ENCODE assay signal across 23 cellular contexts in genomic region chr17:76972046-76972641, GRCh38.
DNase-seq lines count a peak whose midpoint lies in the region; FAIRE-seq and TF ChIP-seq lines count a peak whose summit lies in the region.
"Had no signal": no experiment of that assay in that cellular context is flagged by ENCODE, and none has a peak within 500 bp of the region (broad histone marks: within the 10 kb centered on the region; RNA-seq: fewer than 3 reads in every experiment).

No MANE protein-coding gene starts in this region.

- H4K8ac ChIP-seq in H1 (ENCODE audit: extremely low read depth, insufficient read depth, low read length) (peak overlapping the region; percentile 4; the same call in 1 of the 2 replicates), neuronal stem cell (ENCODE audit: low read depth, low read length) (no peak overlapping the region)

- no peak overlapping the region for H3K4me3 ChIP-seq in Loucy (ENCODE audit: low read length, poor library complexity, severe bottlenecking)
- H3K4me3 ChIP-seq in H1 (ENCODE audit: extremely low read depth in 1 of 4, insufficient read depth in 2 of 4, low read depth in 3 of 4, low read length in 4 of 4) = no peak overlapping the region
- H3K4me3 ChIP-seq in neuronal stem cell (ENCODE audit: low read length in 2 of 2) = no peak overlapping the region
- H3K4me3 ChIP-seq in esophagus squamous epithelium = no peak overlapping the region
- H3K4me3 ChIP-seq: K562 had no signal

- no peak for TF ChIP-seq EP300 in H1 (IDR thresholded peaks at IDR 0.05; ENCODE audit: borderline replicate concordance in 1 of 2, low read depth in 2 of 2, low read length in 2 of 2)

- TF ChIP-seq CTCF in Loucy (conservative IDR thresholded peaks at IDR 0.05; ENCODE audit: low read length) (no peak), H1 (IDR thresholded peaks at IDR 0.05; ENCODE audit: control extremely low read depth in 1 of 3, insufficient read depth in 1 of 3, low read depth in 1 of 3, low read length in 3 of 3) (no peak), esophagus squamous epithelium (IDR thresholded peaks at IDR 0.05) (no peak)

- H3K27me3 ChIP-seq in Loucy (ENCODE audit: insufficient read depth, low read length, poor library complexity, severe bottlenecking) = no peaks in the 10 kb centered on the region
- no peaks in the 10 kb centered on the region for H3K27me3 ChIP-seq in H1 (replicated peaks in 1 of 4; ENCODE audit: control insufficient read depth in 3 of 4, extremely low read depth in 1 of 4, insufficient read depth in 3 of 4, low read length in 3 of 4)
- no peaks in the 10 kb centered on the region for H3K27me3 ChIP-seq in neuronal stem cell (ENCODE audit: control insufficient read depth in 3 of 3, insufficient read depth in 3 of 3, low read depth in 1 of 3, low read length in 3 of 3)
- H3K27me3 ChIP-seq in esophagus squamous epithelium = peaks cover 3 to 65% (median 5%) of the 10 kb centered on the region in 4 donors

- H2BK12ac ChIP-seq in H1 (ENCODE audit: low read depth, low read length) (no peak overlapping the region; the same call in 1 of the 2 replicates), neuronal stem cell (ENCODE audit: low read length) (no peak overlapping the region)

- H3K79me2 ChIP-seq in Loucy (ENCODE audit: insufficient read depth, low read length) (peaks cover 11% of the 10 kb centered on the region; the same call in 1 of the 2 replicates), H1 (ENCODE audit: control insufficient read depth in 1 of 2, insufficient read depth in 2 of 2, low read length in 2 of 2) (no peaks in the 10 kb centered on the region)

- peaks cover 19% of the 10 kb centered on the region for H3K9me3 ChIP-seq in Loucy (ENCODE audit: insufficient read depth, low read depth, low read length)
- H3K9me3 ChIP-seq in H1 (ENCODE audit: insufficient read depth in 2 of 2, low read depth in 1 of 2, low read length in 1 of 2) = no peaks in the 10 kb centered on the region
- H3K9me3 ChIP-seq in neuronal stem cell (replicated peaks in 1 of 2; ENCODE audit: control insufficient read depth in 2 of 2, insufficient read depth in 1 of 2, low read depth in 1 of 2, low read length in 2 of 2) = peaks cover 0 to 6% of the 10 kb centered on the region in 2 donors
- H3K9me3 ChIP-seq in esophagus squamous epithelium = no peaks in the 10 kb centered on the region

- H3K4me1 ChIP-seq in Loucy (ENCODE audit: insufficient read depth, low read length, poor library complexity, severe bottlenecking) = peaks cover 45% of the 10 kb centered on the region
- peaks cover 8 to 23% (median 12%) of the 10 kb centered on the region in 4 experiments for H3K4me1 ChIP-seq in H1 (replicated peaks in 1 of 4; ENCODE audit: control insufficient read depth in 3 of 4, insufficient read depth in 4 of 4, low read length in 3 of 4)
- H3K4me1 ChIP-seq in neuronal stem cell (ENCODE audit: control insufficient read depth in 2 of 2, insufficient read depth in 1 of 2, low read depth in 1 of 2, low read length in 2 of 2) = peaks cover 7 to 17% of the 10 kb centered on the region in 2 donors
- H3K4me1 ChIP-seq in esophagus squamous epithelium = peaks cover 6 to 18% (median 11%) of the 10 kb centered on the region in 3 donors

- H2AK5ac ChIP-seq in H1 (ENCODE audit: low read depth, low read length) (no peak overlapping the region), neuronal stem cell (ENCODE audit: low read depth, low read length) (no peak overlapping the region)

- H3K14ac ChIP-seq in H1 (ENCODE audit: insufficient read length) (no peak overlapping the region), neuronal stem cell (ENCODE audit: low read length) (no peak overlapping the region)

- WGBS in H1 (ENCODE audit: extremely low coverage in 1 of 2, insufficient coverage in 1 of 2, insufficient read length in 1 of 2, insufficient replicate concordance in 2 of 2, low coverage in 1 of 2, low lambda C conversion rate in 2 of 2, missing lambda C conversion rate in 1 of 2), 2 experiments = 74% methylated on average over 6 of the region's 6 CpGs; no CpG with 5 or more reads in 1 of the 2 experiments
- no CpG with 5 or more reads among the region's 6 CpGs for WGBS in neuronal stem cell (ENCODE audit: extremely low coverage in 2 of 2, insufficient read length in 2 of 2, insufficient replicate concordance in 1 of 2), 2 donors
- 80 to 95% methylated on average over 3 of the region's 6 CpGs for WGBS in esophagus squamous epithelium, 2 donors

- H3F3A ChIP-seq in Loucy (ENCODE audit: low read depth) = no peaks in the 10 kb centered on the region

- H3K18ac ChIP-seq in H1 (ENCODE audit: extremely low read depth, low read length) = peak overlapping the region; percentile 25; the same call in 1 of the 2 replicates
- no peak overlapping the region for H3K18ac ChIP-seq in neuronal stem cell (ENCODE audit: low read length)

- H2BK5ac ChIP-seq in H1 (ENCODE audit: low read depth, low read length) (no peak overlapping the region; the same call in 1 of the 2 replicates), neuronal stem cell (ENCODE audit: low read length) (no peak overlapping the region)

- DNase-seq in NCI-H1436 (lab: John Stamatoyannopoulos, UW) (peak; percentile 43), NCI-H1436 treated with DMSO at 0.1 percent for 48 hours (lab: John Stamatoyannopoulos, UW) (no peak), H1 (ENCODE audit: low read depth in 1 of 2, low spot score in 2 of 2) (no peak), neuronal stem cell (ENCODE audit: low spot score) (no peak), NCI-H128 (lab: John Stamatoyannopoulos, UW; ENCODE audit: unreplicated experiment) (no peak), GM19238 (ENCODE audit: insufficient read length, low spot score) (no peak), esophagus squamous epithelium (lab: John Stamatoyannopoulos, UW) (no peak)
- DNase-seq: Calu3; CD8-positive, alpha-beta memory T cell; DMS153; NCI-H1092; NCI-H2081; NCI-H446; NK-92 treated with Interleukin-12 subunit alpha and Interleukin-12 subunit beta, amount 100 ng/mL, for 24 hours; SIG-M5 had no signal

- no peak for FAIRE-seq in H1 (lab: Jason Lieb, UNC)
- FAIRE-seq: G401.6, GM18507, HepG2, K562 had no signal

- H3K36me3 ChIP-seq in Loucy (ENCODE audit: insufficient read depth, low read length) = no peaks in the 10 kb centered on the region
- H3K36me3 ChIP-seq in H1 (ENCODE audit: control insufficient read depth in 2 of 4, insufficient read depth in 4 of 4, low read length in 3 of 4) = no peaks in the 10 kb centered on the region
- no peaks in the 10 kb centered on the region for H3K36me3 ChIP-seq in neuronal stem cell (replicated peaks in 1 of 2; ENCODE audit: control insufficient read depth in 2 of 2, insufficient read depth in 2 of 2, low read length in 2 of 2)
- H3K36me3 ChIP-seq in esophagus squamous epithelium = no peaks in the 10 kb centered on the region

- H4K20me1 ChIP-seq in Loucy (ENCODE audit: insufficient read depth, low read length, poor library complexity, severe bottlenecking) = no peaks in the 10 kb centered on the region
- no peaks in the 10 kb centered on the region for H4K20me1 ChIP-seq in H1 (replicated peaks in 1 of 2; ENCODE audit: control insufficient read depth in 1 of 2, insufficient read depth in 2 of 2, low read length in 2 of 2)

- H3K9ac ChIP-seq in Loucy (ENCODE audit: low read depth, low read length, poor library complexity, severe bottlenecking) = peak overlapping the region; percentile 52
- no peak overlapping the region for H3K9ac ChIP-seq in H1 (replicated peaks in 1 of 4; ENCODE audit: extremely low read depth in 1 of 4, low read depth in 3 of 4, low read length in 3 of 4)
- H3K9ac ChIP-seq in neuronal stem cell (ENCODE audit: low read depth, low read length, poor library complexity) = no peak overlapping the region

- peak overlapping the region; percentile 66; the same call in 1 of the 2 replicates for H2BK20ac ChIP-seq in H1 (ENCODE audit: low read length)

- H2BK15ac ChIP-seq in H1 (ENCODE audit: low read length) (no peak overlapping the region), neuronal stem cell (ENCODE audit: low read length) (no peak overlapping the region)

- H3K27ac ChIP-seq in H1 (ENCODE audit: low read depth, low read length) (no peak overlapping the region), neuronal stem cell (replicated peaks; ENCODE audit: low read length) (no peak overlapping the region), esophagus squamous epithelium (no peak overlapping the region)
- H3K27ac ChIP-seq: 22Rv1, C4-2B, HL-60 had no signal

- H2BK120ac ChIP-seq in H1 (replicated peaks; ENCODE audit: low read depth, low read length) (no peak overlapping the region), neuronal stem cell (ENCODE audit: low read depth, low read length) (no peak overlapping the region)

- peak overlapping the region; percentile 9 for H4K91ac ChIP-seq in H1 (replicated peaks; ENCODE audit: insufficient read length, low read length)
- no peak overlapping the region for H4K91ac ChIP-seq in neuronal stem cell (ENCODE audit: low read depth, low read length, poor library complexity)

- H2AFZ ChIP-seq in Loucy (ENCODE audit: low read length) (no peak overlapping the region), H1 (ENCODE audit: low read length) (no peak overlapping the region), neuronal stem cell (ENCODE audit: low read length) (peak overlapping the region; percentile 1)

- no peak overlapping the region for H4K5ac ChIP-seq in H1 (ENCODE audit: insufficient read length, low read depth, low read length)

- H3K79me1 ChIP-seq in H1 (ENCODE audit: low read depth, low read length) (no peaks in the 10 kb centered on the region), neuronal stem cell (ENCODE audit: low read depth, low read length) (no peaks in the 10 kb centered on the region)

- H3K9me2 ChIP-seq in Loucy (replicated peaks; ENCODE audit: low read depth, low read length) = no peaks in the 10 kb centered on the region

- H3K23me2 ChIP-seq in H1 (ENCODE audit: low read depth, low read length) = peaks cover 4% of the 10 kb centered on the region

- H3K23ac ChIP-seq in H1 (ENCODE audit: insufficient read length) (no peak overlapping the region), neuronal stem cell (ENCODE audit: low read depth, low read length, poor library complexity) (no peak overlapping the region)

- POLR2A ChIA-PET in H1 (lab: Charles Lee; ENCODE audit: partially characterized antibody) = interaction anchor here (0.9 kb wide), 1 partner anchor 12 kb away, joined by 4 read pairs; no protein-coding TSS in a partner anchor

- CTCF ChIA-PET in H1 (lab: Charles Lee; ENCODE audit: partially characterized antibody) = interaction anchor here (0.9 to 1.3 kb wide), 4 partner anchors 12 to 107 kb away, joined by 3 to 4 read pairs (median 3); no protein-coding TSS in a partner anchor

- H3K4ac ChIP-seq in H1 (replicated peaks; ENCODE audit: insufficient read length, low read depth, low read length) = peak overlapping the region; percentile 16
- H3K4ac ChIP-seq in neuronal stem cell (ENCODE audit: low read length) = no peak overlapping the region

- TF ChIP-seq POLR2A in H1 (IDR thresholded peaks at IDR 0.05; ENCODE audit: control extremely low read depth in 1 of 2, low read depth in 2 of 2, low read length in 2 of 2) (no peak), esophagus squamous epithelium (IDR thresholded peaks at IDR 0.05) (no peak)

- H3K4me2 ChIP-seq in Loucy (ENCODE audit: low read depth, low read length, poor library complexity, severe bottlenecking) = no peak overlapping the region
- no peak overlapping the region for H3K4me2 ChIP-seq in H1 (ENCODE audit: insufficient read depth in 1 of 2, low read depth in 2 of 2, low read length in 2 of 2)
- no peak overlapping the region for H3K4me2 ChIP-seq in neuronal stem cell (ENCODE audit: insufficient read depth, low read length, poor library complexity, severe bottlenecking)

- intact Hi-C loops in esophagus squamous epithelium (cut with DNase I) = no loop called here

- no peak for TF ChIP-seq RAD21 in H1 (IDR thresholded peaks at IDR 0.05 in 1 of 2, conservative IDR thresholded peaks at IDR 0.05 in 1 of 2; ENCODE audit: low read depth in 2 of 2, low read length in 2 of 2)

- H3K56ac ChIP-seq in H1 (replicated peaks; ENCODE audit: insufficient read length, low read depth, low read length) = no peak overlapping the region
